In the genomic region with DNA sequence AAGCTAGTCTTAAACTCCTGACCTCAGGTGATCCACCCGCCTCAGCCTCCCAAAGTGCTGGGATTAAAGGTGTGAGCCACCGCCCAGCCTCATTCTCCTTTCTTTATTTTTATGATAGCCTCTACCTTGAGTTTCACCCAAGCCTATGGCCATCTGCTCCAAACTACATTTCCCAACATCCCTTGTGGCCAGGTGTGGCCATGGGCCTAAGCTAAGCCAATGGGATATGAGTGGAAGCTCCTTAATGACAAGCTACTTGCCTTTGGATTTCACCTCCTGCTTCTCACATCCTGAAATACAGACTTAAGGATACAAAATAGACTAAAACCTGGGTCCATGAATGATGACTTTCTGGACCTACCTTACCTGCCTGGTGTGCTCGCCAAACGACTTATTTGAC, we compare ENCODE assay signal across 1 cellular context.
TF ChIP-seq lines count a peak whose summit lies in the region.

No MANE protein-coding gene starts in this region.

TF ChIP-seq in H1, 55 proteins besides CTCF, POLR2A, EP300 and RAD21 (continued from another document):
- TF ChIP-seq KDM5A (IDR thresholded peaks at IDR 0.05; ENCODE audit: low read length) (no peak), SIN3A (conservative IDR thresholded peaks at IDR 0.05 in 1 of 2, IDR thresholded peaks at IDR 0.05 in 1 of 2; ENCODE audit: low read depth in 1 of 2, low read length in 2 of 2) (no peak), SAP30 (IDR thresholded peaks at IDR 0.05; ENCODE audit: insufficient read depth, insufficient replicate concordance, low read length) (no peak), SIX5 (IDR thresholded peaks at IDR 0.05; ENCODE audit: low read depth, low read length) (peak; percentile 69), RBBP5 (IDR thresholded peaks at IDR 0.05; ENCODE audit: borderline replicate concordance, low read depth, low read length) (no peak)
- TF ChIP-seq, protein P1, sequence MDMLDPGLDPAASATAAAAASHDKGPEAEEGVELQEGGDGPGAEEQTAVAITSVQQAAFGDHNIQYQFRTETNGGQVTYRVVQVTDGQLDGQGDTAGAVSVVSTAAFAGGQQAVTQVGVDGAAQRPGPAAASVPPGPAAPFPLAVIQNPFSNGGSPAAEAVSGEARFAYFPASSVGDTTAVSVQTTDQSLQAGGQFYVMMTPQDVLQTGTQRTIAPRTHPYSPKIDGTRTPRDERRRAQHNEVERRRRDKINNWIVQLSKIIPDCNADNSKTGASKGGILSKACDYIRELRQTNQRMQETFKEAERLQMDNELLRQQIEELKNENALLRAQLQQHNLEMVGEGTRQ (IDR thresholded peaks at IDR 0.05; ENCODE audit: low read length): peak; percentile 45; the same call in 1 of the 2 replicates
- TF ChIP-seq, protein P2, sequence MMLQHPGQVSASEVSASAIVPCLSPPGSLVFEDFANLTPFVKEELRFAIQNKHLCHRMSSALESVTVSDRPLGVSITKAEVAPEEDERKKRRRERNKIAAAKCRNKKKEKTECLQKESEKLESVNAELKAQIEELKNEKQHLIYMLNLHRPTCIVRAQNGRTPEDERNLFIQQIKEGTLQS (IDR thresholded peaks at IDR 0.05; ENCODE audit: insufficient read depth, low read depth, low read length): no peak
